Comparison of ENCODE assay signal across 11 cellular contexts in the genomic region with DNA sequence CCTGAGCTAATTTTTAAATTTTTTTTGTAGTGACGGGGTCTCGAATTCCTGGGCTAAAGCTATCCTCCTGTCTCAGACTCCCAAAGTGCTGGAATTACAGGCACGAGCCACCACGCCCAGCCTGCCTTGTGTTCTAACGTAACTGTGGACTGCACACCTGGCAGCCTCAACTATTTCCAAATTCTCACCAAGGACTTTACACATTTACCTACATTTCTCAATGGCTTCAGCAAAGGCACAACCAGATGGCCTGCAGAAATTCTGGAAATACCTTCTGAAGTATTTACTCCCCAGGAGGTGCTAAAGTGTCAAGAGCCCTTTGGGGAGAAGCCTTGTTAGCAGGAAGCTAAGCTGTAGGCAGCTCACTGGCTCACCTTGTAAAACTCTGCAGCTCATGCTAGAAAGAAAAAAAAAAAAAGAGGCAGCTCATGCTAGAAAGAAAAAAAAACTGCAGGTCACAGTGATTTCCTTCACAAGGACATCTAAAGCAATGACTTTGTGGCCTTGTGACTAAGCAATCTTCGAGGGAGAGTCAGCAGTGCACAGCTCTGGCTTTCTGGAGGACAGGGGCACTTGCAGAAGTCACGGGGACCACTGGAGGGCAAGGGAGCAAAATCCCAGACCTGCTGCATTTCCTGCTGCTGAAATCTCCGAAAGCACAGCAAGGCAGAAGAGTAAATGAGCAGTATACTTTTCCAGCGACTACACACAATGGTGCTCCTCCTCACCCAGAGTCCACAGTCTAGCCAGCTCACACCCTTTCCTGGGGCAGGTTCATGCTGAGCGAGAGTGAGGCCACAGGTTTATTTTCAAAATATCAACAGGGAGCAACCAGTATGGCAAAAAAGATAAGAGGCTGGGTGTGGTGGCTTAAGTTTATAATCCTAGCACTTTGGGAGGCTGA. TPM values are rescaled to one million over a fixed set of nuclear protein-coding genes. Genes with fewer than 3 reads are reported as not detected.
A peak's percentile ranks its signal among the peaks of the same experiment; 100 is the strongest.
DNase-seq lines count a peak whose midpoint lies in the region; ATAC-seq and TF ChIP-seq lines count a peak whose summit lies in the region.
"Had no signal": no experiment of that assay in that cellular context is flagged by ENCODE, and none has a peak within 500 bp of the region (broad histone marks: within the 10 kb centered on the region; RNA-seq: fewer than 3 reads in every experiment).

No MANE protein-coding gene starts in this region.

- H3K4me1 ChIP-seq in heart right ventricle (peaks cover 0 to 17% (median 9%) of the 10 kb centered on the region in 9 donors), body of pancreas (peaks cover 17% of the 10 kb centered on the region), right lobe of liver (peaks cover 0 to 27% (median 6%) of the 10 kb centered on the region in 4 donors)

- TF ChIP-seq CTCF in heart right ventricle (IDR thresholded peaks at IDR 0.05): peak in 2 of 9 donors; percentile 19
- TF ChIP-seq CTCF in body of pancreas (IDR thresholded peaks at IDR 0.05): peak in 2 of 7 experiments; percentile 4 to 5
- TF ChIP-seq CTCF in right lobe of liver (IDR thresholded peaks at IDR 0.05): no peak
- TF ChIP-seq CTCF in GM10266 (IDR thresholded peaks at IDR 0.05; ENCODE audit: control insufficient read depth, insufficient read depth, low read depth, missing control alignments): no peak

- ATAC-seq in heart right ventricle: peak in 7 of 8 donors; percentile 29 to 63 (median 57)
- ATAC-seq in left ventricle myocardium superior: no peak
- ATAC-seq in body of pancreas: peak; percentile 48
- ATAC-seq in right lobe of liver: peak; percentile 63 to 83 (median 74)
- no peak for ATAC-seq in sciatic nerve
- ATAC-seq: activated naive CD8-positive, alpha-beta T cell treated with anti-CD3 and anti-CD28 coated beads, Interleukin-2, amount 50 U/mL, for 24 hours had no signal

- H3K4me3 ChIP-seq in heart right ventricle (no peak overlapping the region), body of pancreas (no peak overlapping the region), right lobe of liver (no peak overlapping the region)

- H3K36me3 ChIP-seq in heart right ventricle: no peaks in the 10 kb centered on the region
- H3K36me3 ChIP-seq in body of pancreas (replicated peaks in 1 of 2; ENCODE audit: insufficient read depth in 1 of 2, low read depth in 2 of 2): no peaks in the 10 kb centered on the region
- no peaks in the 10 kb centered on the region for H3K36me3 ChIP-seq in right lobe of liver

- WGBS in heart right ventricle, 2 donors: 68 to 72% methylated on average over 10 of the region's 10 CpGs
- 68 to 71% methylated on average over 9 to 10 of the region's 10 CpGs for WGBS in body of pancreas, 2 donors
- WGBS in right lobe of liver (ENCODE audit: insufficient coverage, low coverage, low lambda C conversion rate, missing lambda C conversion rate): 43% methylated on average over 7 of the region's 10 CpGs

- intact Hi-C loops in heart right ventricle (cut with DNase I) (no loop called here), left ventricle myocardium superior (cut with micrococcal nuclease) (no loop called here), body of pancreas (cut with DNase I) (no loop called here), right lobe of liver (cut with DNase I) (no loop called here), sciatic nerve (cut with DNase I) (no loop called here)

- H3K27ac ChIP-seq in heart right ventricle (peak overlapping the region in 5 of 10 donors; percentile 17 to 62 (median 52)), body of pancreas (peak overlapping the region in 1 of 4 donors; percentile 37), right lobe of liver (peak overlapping the region in 2 of 3 donors; percentile 11 to 69)

- TF ChIP-seq POLR2A in body of pancreas (IDR thresholded peaks at IDR 0.05) (no peak), right lobe of liver (IDR thresholded peaks at IDR 0.05) (no peak)

- H3K27me3 ChIP-seq in heart right ventricle (no peaks in the 10 kb centered on the region), body of pancreas (no peaks in the 10 kb centered on the region), right lobe of liver (no peaks in the 10 kb centered on the region)

- DNase-seq in heart right ventricle: no peak
- no peak for DNase-seq in left ventricle myocardium superior
- peak in 1 of 4 donors; percentile 35 for DNase-seq in body of pancreas
- peak in 1 of 3 donors; percentile 65 for DNase-seq in right lobe of liver
- no peak for DNase-seq in GM10266 (ENCODE audit: extremely low spot score)
- no peak for DNase-seq in hypothalamus (lab: John Stamatoyannopoulos, UW)
- no peak for DNase-seq in SK-N-DZ (ENCODE audit: low spot score)
- no peak for DNase-seq in sciatic nerve (ENCODE audit: low spot score)
- DNase-seq: activated naive CD8-positive, alpha-beta T cell treated with anti-CD3 and anti-CD28 coated beads, Interleukin-2, amount 50 U/mL, for 24 hours; NCI-H1092; nucleus accumbens had no signal

- no peaks in the 10 kb centered on the region for H3K9me3 ChIP-seq in heart right ventricle
- H3K9me3 ChIP-seq in body of pancreas: no peaks in the 10 kb centered on the region
- no peaks in the 10 kb centered on the region for H3K9me3 ChIP-seq in right lobe of liver

RNA-seq across cellular contexts. Expression of a gene that starts 40.4 kb away (rescaled TPM):
- total RNA-seq in heart right ventricle (1 to 10 TPM in 6 of 10 donors, under 1 TPM in 4; 0.53 to 5.2 (median 1.4) TPM), left ventricle myocardium superior (2.0 TPM), body of pancreas (10 to 100 TPM; 15.8 to 23.1 TPM), right lobe of liver (10 to 100 TPM in 5 of 6 experiments, 1 to 10 TPM in 1; 9.1 to 29.5 (median 25.2) TPM), sciatic nerve (5.1 TPM)
- polyA plus RNA-seq in heart right ventricle: 1 to 10 TPM; 2.2 to 5.8 TPM
- 0.53 and 0.98 TPM in 2 replicates for polyA plus RNA-seq in SK-N-DZ (2014; cell fraction: cytosol; rRNA removed)
- 0.64 and 1.5 TPM in 2 replicates for polyA plus RNA-seq in SK-N-DZ (2014; cell fraction: nucleus; rRNA removed)

Comparison
In these comparisons a context has a peak if more than half of its experiments do, and no peak if none do; other contexts are left out.
1. ATAC-seq: peak in heart right ventricle (7 of 8), body of pancreas (single experiment) and right lobe of liver (4 of 4); none in left ventricle myocardium superior (single experiment) and sciatic nerve (single experiment).